Comparison of ENCODE assay signal across 8 cellular contexts in the genomic region with DNA sequence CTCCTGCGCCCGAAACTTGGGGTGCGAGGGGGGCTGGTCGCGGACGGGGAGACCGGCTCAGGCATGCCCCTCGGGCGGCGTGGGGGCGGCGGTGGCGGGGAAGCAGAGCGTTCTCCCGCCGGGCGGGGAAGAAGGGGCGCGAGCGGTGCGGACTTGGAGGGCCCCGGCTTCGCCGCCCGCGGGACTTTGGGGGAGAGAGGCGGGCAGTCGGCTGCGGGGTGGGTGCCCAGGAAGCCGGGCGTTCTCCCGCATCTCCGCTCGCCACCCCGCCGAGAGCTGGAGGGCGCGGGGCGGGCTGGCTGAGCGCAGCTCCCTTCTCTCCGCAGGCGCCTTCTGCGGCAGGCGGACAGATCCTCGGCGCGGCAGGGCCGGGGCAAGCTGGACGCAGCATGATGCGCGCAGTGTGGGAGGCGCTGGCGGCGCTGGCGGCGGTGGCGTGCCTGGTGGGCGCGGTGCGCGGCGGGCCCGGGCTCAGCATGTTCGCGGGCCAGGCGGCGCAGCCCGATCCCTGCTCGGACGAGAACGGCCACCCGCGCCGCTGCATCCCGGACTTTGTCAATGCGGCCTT. TPM values are rescaled to one million over a fixed set of nuclear protein-coding genes. Genes with fewer than 3 reads are reported as not detected.
DNase-seq lines count a peak whose midpoint lies in the region; ATAC-seq lines count a peak whose summit lies in the region.

No MANE protein-coding gene starts in this region.

- ATAC-seq in GM18502 (IDR thresholded peaks at IDR 0.05; ENCODE audit: poor library complexity, unreplicated experiment): peak; percentile 5
- ATAC-seq in GM19467 (IDR thresholded peaks at IDR 0.05; ENCODE audit: unreplicated experiment): no peak

- DNase-seq in RPMI8226 (peak; percentile 29), ureter (ENCODE audit: low spot score) (no peak), DMS153 treated with DMSO at 0.1 percent for 48 hours (lab: John Stamatoyannopoulos, UW; ENCODE audit: unreplicated experiment) (no peak), NCI-H1092 treated with DMSO at 0.1 percent for 48 hours (lab: John Stamatoyannopoulos, UW) (no peak)
- no peak for DNase-seq in effector memory CD4-positive, alpha-beta T cell

- no peaks in the 10 kb centered on the region for H3K9me3 ChIP-seq in effector memory CD4-positive, alpha-beta T cell (ENCODE audit: control insufficient read depth, low read length)
- no peaks in the 10 kb centered on the region for H3K9me3 ChIP-seq in mucosa of rectum (ENCODE audit: control insufficient read depth in 2 of 2, low read length in 2 of 2)

- H3K9ac ChIP-seq in mucosa of rectum (ENCODE audit: low read depth in 1 of 2, low read length in 2 of 2): peak overlapping the region in 1 of 2 donors; percentile 42

- no peak overlapping the region for H3K27ac ChIP-seq in effector memory CD4-positive, alpha-beta T cell (ENCODE audit: insufficient read depth, low read length, poor library complexity, severe bottlenecking)
- peak overlapping the region; percentile 43 to 53 for H3K27ac ChIP-seq in mucosa of rectum (ENCODE audit: low read depth in 2 of 2, low read length in 2 of 2)

- H3K36me3 ChIP-seq in effector memory CD4-positive, alpha-beta T cell (ENCODE audit: control insufficient read depth, insufficient read depth, low read length): no peaks in the 10 kb centered on the region
- no peaks in the 10 kb centered on the region for H3K36me3 ChIP-seq in mucosa of rectum (ENCODE audit: control insufficient read depth in 2 of 2, insufficient read depth in 2 of 2, low read length in 2 of 2)

- peaks cover 38% of the 10 kb centered on the region for H3K27me3 ChIP-seq in effector memory CD4-positive, alpha-beta T cell (replicated peaks; ENCODE audit: control insufficient read depth, insufficient read depth, low read length, poor library complexity, severe bottlenecking)
- peaks cover 30 to 48% of the 10 kb centered on the region in 2 donors for H3K27me3 ChIP-seq in mucosa of rectum (ENCODE audit: control insufficient read depth in 2 of 2, insufficient read depth in 2 of 2, low read length in 2 of 2)

- H3K4me3 ChIP-seq in effector memory CD4-positive, alpha-beta T cell (ENCODE audit: insufficient read depth, low read depth, low read length, poor library complexity, severe bottlenecking): peak overlapping the region; percentile 74
- H3K4me3 ChIP-seq in mucosa of rectum (ENCODE audit: low read length in 2 of 2): peak overlapping the region; percentile 53 to 55

- H3K4me1 ChIP-seq in effector memory CD4-positive, alpha-beta T cell (ENCODE audit: control insufficient read depth, insufficient read depth, low read length, poor library complexity, severe bottlenecking): peaks cover 26% of the 10 kb centered on the region
- H3K4me1 ChIP-seq in mucosa of rectum (ENCODE audit: control insufficient read depth in 2 of 2, insufficient read depth in 2 of 2, low read length in 2 of 2): peaks cover 3 to 13% of the 10 kb centered on the region in 2 donors

RNA-seq across cellular contexts. Expression of gene NTN1, which starts 0.8 kb away (rescaled TPM):
- 14.4 TPM for total RNA-seq in ureter

RNA-seq across cellular contexts. Expression of gene PIK3R5, which starts 56.6 kb away (rescaled TPM):
- 8.4 TPM for total RNA-seq in ureter
